1 cellular context compared by ENCODE assay signal in the genomic region with DNA sequence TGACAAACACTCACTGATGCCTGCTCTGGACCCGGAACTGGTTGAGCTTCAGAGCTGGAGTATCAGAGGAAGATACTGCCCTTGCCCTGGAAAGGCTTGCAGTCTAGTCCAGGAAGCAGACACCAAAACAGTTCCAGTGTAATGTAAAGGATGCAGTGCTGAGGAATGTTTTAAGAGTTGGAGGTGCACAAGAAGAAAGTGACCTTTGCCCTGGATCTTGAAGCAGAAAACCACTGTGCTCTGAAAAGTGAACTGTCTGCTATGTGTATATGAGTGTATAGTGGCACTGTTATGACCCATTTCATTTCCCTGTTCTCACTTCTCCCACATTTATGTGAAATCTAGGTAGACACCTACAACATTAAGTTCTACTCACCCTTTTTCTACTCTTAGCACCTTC.
TF ChIP-seq lines count a peak whose summit lies in the region.

No MANE protein-coding gene starts in this region.

TF ChIP-seq in GM23338, 12 proteins besides CTCF, POLR2A, EP300 and RAD21:
- TF ChIP-seq, protein P1, sequence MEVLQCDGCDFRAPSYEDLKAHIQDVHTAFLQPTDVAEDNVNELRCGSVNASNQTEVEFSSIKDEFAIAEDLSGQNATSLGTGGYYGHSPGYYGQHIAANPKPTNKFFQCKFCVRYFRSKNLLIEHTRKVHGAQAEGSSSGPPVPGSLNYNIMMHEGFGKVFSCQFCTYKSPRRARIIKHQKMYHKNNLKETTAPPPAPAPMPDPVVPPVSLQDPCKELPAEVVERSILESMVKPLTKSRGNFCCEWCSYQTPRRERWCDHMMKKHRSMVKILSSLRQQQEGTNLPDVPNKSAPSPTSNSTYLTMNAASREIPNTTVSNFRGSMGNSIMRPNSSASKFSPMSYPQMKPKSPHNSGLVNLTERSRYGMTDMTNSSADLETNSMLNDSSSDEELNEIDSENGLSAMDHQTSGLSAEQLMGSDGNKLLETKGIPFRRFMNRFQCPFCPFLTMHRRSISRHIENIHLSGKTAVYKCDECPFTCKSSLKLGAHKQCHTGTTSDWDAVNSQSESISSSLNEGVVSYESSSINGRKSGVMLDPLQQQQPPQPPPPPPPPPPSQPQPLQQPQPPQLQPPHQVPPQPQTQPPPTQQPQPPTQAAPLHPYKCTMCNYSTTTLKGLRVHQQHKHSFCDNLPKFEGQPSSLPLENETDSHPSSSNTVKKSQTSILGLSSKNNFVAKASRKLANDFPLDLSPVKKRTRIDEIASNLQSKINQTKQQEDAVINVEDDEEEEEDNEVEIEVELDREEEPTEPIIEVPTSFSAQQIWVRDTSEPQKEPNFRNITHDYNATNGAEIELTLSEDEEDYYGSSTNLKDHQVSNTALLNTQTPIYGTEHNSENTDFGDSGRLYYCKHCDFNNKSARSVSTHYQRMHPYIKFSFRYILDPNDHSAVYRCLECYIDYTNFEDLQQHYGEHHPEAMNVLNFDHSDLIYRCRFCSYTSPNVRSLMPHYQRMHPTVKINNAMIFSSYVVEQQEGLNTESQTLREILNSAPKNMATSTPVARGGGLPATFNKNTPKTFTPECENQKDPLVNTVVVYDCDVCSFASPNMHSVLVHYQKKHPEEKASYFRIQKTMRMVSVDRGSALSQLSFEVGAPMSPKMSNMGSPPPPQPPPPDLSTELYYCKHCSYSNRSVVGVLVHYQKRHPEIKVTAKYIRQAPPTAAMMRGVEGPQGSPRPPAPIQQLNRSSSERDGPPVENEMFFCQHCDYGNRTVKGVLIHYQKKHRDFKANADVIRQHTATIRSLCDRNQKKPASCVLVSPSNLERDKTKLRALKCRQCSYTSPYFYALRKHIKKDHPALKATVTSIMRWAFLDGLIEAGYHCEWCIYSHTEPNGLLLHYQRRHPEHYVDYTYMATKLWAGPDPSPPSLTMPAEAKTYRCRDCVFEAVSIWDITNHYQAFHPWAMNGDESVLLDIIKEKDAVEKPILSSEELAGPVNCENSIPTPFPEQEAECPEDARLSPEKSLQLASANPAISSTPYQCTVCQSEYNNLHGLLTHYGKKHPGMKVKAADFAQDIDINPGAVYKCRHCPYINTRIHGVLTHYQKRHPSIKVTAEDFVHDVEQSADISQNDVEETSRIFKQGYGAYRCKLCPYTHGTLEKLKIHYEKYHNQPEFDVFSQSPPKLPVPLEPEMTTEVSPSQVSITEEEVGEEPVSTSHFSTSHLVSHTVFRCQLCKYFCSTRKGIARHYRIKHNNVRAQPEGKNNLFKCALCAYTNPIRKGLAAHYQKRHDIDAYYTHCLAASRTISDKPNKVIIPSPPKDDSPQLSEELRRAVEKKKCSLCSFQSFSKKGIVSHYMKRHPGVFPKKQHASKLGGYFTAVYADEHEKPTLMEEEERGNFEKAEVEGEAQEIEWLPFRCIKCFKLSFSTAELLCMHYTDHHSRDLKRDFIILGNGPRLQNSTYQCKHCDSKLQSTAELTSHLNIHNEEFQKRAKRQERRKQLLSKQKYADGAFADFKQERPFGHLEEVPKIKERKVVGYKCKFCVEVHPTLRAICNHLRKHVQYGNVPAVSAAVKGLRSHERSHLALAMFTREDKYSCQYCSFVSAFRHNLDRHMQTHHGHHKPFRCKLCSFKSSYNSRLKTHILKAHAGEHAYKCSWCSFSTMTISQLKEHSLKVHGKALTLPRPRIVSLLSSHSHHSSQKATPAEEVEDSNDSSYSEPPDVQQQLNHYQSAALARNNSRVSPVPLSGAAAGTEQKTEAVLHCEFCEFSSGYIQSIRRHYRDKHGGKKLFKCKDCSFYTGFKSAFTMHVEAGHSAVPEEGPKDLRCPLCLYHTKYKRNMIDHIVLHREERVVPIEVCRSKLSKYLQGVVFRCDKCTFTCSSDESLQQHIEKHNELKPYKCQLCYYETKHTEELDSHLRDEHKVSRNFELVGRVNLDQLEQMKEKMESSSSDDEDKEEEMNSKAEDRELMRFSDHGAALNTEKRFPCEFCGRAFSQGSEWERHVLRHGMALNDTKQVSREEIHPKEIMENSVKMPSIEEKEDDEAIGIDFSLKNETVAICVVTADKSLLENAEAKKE (CRISPR knock-in tag; IDR thresholded peaks at IDR 0.05) = no peak
- TF ChIP-seq POLR2AphosphoS5 (IDR thresholded peaks at IDR 0.05; ENCODE audit: low read depth) (no peak), EZH2phosphoT487 (IDR thresholded peaks at IDR 0.05; ENCODE audit: unreplicated experiment) (no peak), ZNF331 (CRISPR knock-in tag; IDR thresholded peaks at IDR 0.05; ENCODE audit: low read depth) (no peak), JUNB (IDR thresholded peaks at IDR 0.05; ENCODE audit: unreplicated experiment) (no peak), ZNF114 (CRISPR knock-in tag; IDR thresholded peaks at IDR 0.05) (no peak), NANOG (IDR thresholded peaks at IDR 0.05; ENCODE audit: borderline replicate concordance) (no peak), STAT1 (IDR thresholded peaks at IDR 0.05; ENCODE audit: unreplicated experiment) (no peak), EZH2 (IDR thresholded peaks at IDR 0.05; ENCODE audit: low read depth, unreplicated experiment) (no peak), CREB1 (CRISPR knock-in tag; IDR thresholded peaks at IDR 0.05; ENCODE audit: low read depth) (no peak)
- TF ChIP-seq, protein P2, sequence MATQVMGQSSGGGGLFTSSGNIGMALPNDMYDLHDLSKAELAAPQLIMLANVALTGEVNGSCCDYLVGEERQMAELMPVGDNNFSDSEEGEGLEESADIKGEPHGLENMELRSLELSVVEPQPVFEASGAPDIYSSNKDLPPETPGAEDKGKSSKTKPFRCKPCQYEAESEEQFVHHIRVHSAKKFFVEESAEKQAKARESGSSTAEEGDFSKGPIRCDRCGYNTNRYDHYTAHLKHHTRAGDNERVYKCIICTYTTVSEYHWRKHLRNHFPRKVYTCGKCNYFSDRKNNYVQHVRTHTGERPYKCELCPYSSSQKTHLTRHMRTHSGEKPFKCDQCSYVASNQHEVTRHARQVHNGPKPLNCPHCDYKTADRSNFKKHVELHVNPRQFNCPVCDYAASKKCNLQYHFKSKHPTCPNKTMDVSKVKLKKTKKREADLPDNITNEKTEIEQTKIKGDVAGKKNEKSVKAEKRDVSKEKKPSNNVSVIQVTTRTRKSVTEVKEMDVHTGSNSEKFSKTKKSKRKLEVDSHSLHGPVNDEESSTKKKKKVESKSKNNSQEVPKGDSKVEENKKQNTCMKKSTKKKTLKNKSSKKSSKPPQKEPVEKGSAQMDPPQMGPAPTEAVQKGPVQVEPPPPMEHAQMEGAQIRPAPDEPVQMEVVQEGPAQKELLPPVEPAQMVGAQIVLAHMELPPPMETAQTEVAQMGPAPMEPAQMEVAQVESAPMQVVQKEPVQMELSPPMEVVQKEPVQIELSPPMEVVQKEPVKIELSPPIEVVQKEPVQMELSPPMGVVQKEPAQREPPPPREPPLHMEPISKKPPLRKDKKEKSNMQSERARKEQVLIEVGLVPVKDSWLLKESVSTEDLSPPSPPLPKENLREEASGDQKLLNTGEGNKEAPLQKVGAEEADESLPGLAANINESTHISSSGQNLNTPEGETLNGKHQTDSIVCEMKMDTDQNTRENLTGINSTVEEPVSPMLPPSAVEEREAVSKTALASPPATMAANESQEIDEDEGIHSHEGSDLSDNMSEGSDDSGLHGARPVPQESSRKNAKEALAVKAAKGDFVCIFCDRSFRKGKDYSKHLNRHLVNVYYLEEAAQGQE (IDR thresholded peaks at IDR 0.05; ENCODE audit: unreplicated experiment) = no peak
- TF ChIP-seq, protein P3, sequence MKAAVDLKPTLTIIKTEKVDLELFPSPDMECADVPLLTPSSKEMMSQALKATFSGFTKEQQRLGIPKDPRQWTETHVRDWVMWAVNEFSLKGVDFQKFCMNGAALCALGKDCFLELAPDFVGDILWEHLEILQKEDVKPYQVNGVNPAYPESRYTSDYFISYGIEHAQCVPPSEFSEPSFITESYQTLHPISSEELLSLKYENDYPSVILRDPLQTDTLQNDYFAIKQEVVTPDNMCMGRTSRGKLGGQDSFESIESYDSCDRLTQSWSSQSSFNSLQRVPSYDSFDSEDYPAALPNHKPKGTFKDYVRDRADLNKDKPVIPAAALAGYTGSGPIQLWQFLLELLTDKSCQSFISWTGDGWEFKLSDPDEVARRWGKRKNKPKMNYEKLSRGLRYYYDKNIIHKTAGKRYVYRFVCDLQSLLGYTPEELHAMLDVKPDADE (IDR thresholded peaks at IDR 0.05) = no peak
